9 cellular contexts compared by ENCODE assay signal in the genomic region with DNA sequence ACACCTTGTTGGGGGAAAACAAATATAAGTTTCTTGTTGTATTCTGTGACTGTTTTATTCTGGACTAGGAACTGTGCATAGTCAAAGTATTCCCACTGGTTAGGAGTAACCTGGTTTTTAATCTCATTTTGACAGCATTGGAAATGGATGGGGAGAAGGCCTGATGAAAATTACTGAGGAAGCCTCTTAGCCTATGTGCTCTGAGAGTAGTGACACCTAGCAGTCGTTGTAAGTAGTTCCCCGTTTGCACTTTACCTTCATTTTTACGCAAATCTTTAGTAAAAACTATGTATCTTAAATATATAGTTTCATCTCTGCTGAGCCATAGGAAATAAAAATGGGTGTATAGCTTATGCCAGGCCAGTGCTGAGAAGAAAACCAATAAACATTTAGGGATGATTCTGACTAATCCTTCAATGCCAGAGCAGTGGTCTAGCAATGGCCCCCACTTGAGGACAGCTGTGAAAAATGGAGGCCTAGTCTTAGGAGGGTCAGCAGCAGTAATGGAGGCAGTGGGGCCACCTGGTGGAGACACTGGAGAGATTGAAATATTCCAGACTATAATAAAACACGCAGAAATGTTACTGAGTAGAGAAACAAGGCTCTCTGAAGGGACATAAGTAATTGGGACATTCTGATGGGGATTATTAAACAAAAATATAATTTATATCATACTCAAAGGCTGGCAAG.
DNase-seq lines count a peak whose midpoint lies in the region; ATAC-seq, FAIRE-seq and TF ChIP-seq lines count a peak whose summit lies in the region.
"Had no signal": no experiment of that assay in that cellular context is flagged by ENCODE, and none has a peak within 500 bp of the region (broad histone marks: within the 10 kb centered on the region; RNA-seq: fewer than 3 reads in every experiment).

No MANE protein-coding gene starts in this region.

- TF ChIP-seq EP300 in HepG2 (IDR thresholded peaks at IDR 0.05; ENCODE audit: low read depth in 2 of 2, low read length in 2 of 2) (no peak), HepG2 (CRISPR knock-in tag; IDR thresholded peaks at IDR 0.05; ENCODE audit: borderline replicate concordance) (no peak), suprapubic skin (IDR thresholded peaks at IDR 0.05) (no peak)

- H3K4me1 ChIP-seq in HepG2 (ENCODE audit: insufficient read depth, low read length) (no peaks in the 10 kb centered on the region), suprapubic skin (no peaks in the 10 kb centered on the region)

- 0 out of 2 replicates have a peak, but pooled peaks have one; percentile 3 for TF ChIP-seq CTCF in BJ (IDR thresholded peaks at IDR 0.05; ENCODE audit: insufficient read depth, low read depth, low read length)
- TF ChIP-seq CTCF in WERI-Rb-1 (IDR thresholded peaks at IDR 0.05; ENCODE audit: low read depth, low read length) = peak; percentile 44
- no peak for TF ChIP-seq CTCF in HepG2 (CRISPR knock-in tag; IDR thresholded peaks at IDR 0.05)
- TF ChIP-seq CTCF in suprapubic skin (IDR thresholded peaks at IDR 0.05) = no peak

- WGBS in HepG2 (ENCODE audit: low lambda C conversion rate) = 26% methylated on average over 4 of the region's 4 CpGs
- 92% methylated on average over 4 of the region's 4 CpGs for WGBS in suprapubic skin

- intact Hi-C loops in HepG2 (cut with micrococcal nuclease; ENCODE audit: unreplicated experiment) = no loop called here

- CTCF ChIA-PET in BJ (lab: Yijun Ruan, JAX) = no interaction called here
- CTCF ChIA-PET in HepG2 (lab: Yijun Ruan, JAX; ENCODE audit: low intra/inter-chr PET ratio, low total read pairs) = no interaction called here

- in situ Hi-C loops in KBM-7 (cut with MboI; ENCODE audit: low pct_unique_long_range_greater_than_20kb, low sequenced_read_pairs) (no loop called here), HepG2 (cut with HindIII; ENCODE audit: extremely low pct_ligation_motif_present, low pct_unique_long_range_greater_than_20kb) (no loop called here)

- H3K9me3 ChIP-seq in WERI-Rb-1 (ENCODE audit: severe bottlenecking) (no peaks in the 10 kb centered on the region), HepG2 (ENCODE audit: low read length) (peaks cover 93% of the 10 kb centered on the region), suprapubic skin (no peaks in the 10 kb centered on the region)

- H3K27ac ChIP-seq in WERI-Rb-1 (no peak overlapping the region), HepG2 (ENCODE audit: extremely low read length, insufficient read depth, low read length) (no peak overlapping the region), suprapubic skin (no peak overlapping the region)

- POLR2A ChIA-PET in BJ (lab: Charles Lee) = no interaction called here
- POLR2A ChIA-PET in HepG2 (lab: Yijun Ruan, JAX) = no interaction called here

- ATAC-seq in HepG2 (peak; percentile 59), GM18498 (IDR thresholded peaks at IDR 0.05; ENCODE audit: unreplicated experiment) (no peak)
- ATAC-seq: left colon had no signal

- BruUV-seq in HepG2 (replicated peaks; lab: Mats Ljungman, UMichigan) = no TSS peak

- H3K79me2 ChIP-seq in HepG2 (ENCODE audit: insufficient read depth, low read length) = no peaks in the 10 kb centered on the region

- H3K36me3 ChIP-seq in BJ (ENCODE audit: control insufficient read depth, insufficient read depth, low read length) = no peaks in the 10 kb centered on the region
- no peaks in the 10 kb centered on the region for H3K36me3 ChIP-seq in WERI-Rb-1
- H3K36me3 ChIP-seq in HepG2 (replicated peaks in 1 of 2; ENCODE audit: control insufficient read depth in 1 of 2, insufficient read depth in 2 of 2, low read length in 2 of 2) = no peaks in the 10 kb centered on the region
- no peaks in the 10 kb centered on the region for H3K36me3 ChIP-seq in suprapubic skin

- H2AFZ ChIP-seq in HepG2 (ENCODE audit: low read length) = no peak overlapping the region

- H3K27me3 ChIP-seq in BJ (ENCODE audit: control insufficient read depth, insufficient read depth, low read length) (no peaks in the 10 kb centered on the region), WERI-Rb-1 (ENCODE audit: insufficient read depth, low read depth, severe bottlenecking) (no peaks in the 10 kb centered on the region), HepG2 (ENCODE audit: control insufficient read depth in 1 of 2, insufficient read depth in 2 of 2, low read length in 2 of 2) (no peaks in the 10 kb centered on the region), suprapubic skin (no peaks in the 10 kb centered on the region)

- no peaks in the 10 kb centered on the region for H4K20me1 ChIP-seq in HepG2 (ENCODE audit: insufficient read depth, low read length)

- H3K4me3 ChIP-seq in BJ (ENCODE audit: low read depth, low read length) = no peak overlapping the region
- no peak overlapping the region for H3K4me3 ChIP-seq in WERI-Rb-1 (ENCODE audit: low read depth, low read length)
- H3K4me3 ChIP-seq in HepG2 (replicated peaks in 1 of 3; ENCODE audit: insufficient read depth in 1 of 3, low read depth in 2 of 3, low read length in 3 of 3) = no peak overlapping the region
- no peak overlapping the region for H3K4me3 ChIP-seq in suprapubic skin

- no peak for FAIRE-seq in HepG2 (lab: Jason Lieb, UNC)

- DNase-seq in BJ (ENCODE audit: low read depth) (no peak), KBM-7 (peak; percentile 7), WERI-Rb-1 (peak; percentile 57), HepG2 (ENCODE audit: low spot score) (no peak), suprapubic skin (ENCODE audit: low spot score in 2 of 2) (no peak), NCI-H187 treated with DMSO at 0.1 percent for 48 hours (lab: John Stamatoyannopoulos, UW) (no peak)
- no peak for DNase-seq in activated CD4-positive, alpha-beta T cell treated with anti-CD3 and anti-CD28 coated beads, Interleukin-2, amount 50 U/mL, for 4 hours

- no peak for TF ChIP-seq RAD21 in HepG2 (CRISPR knock-in tag; IDR thresholded peaks at IDR 0.05)

- no peak overlapping the region for H3K4me2 ChIP-seq in HepG2 (ENCODE audit: low read depth, low read length)

- no peak overlapping the region for H3K9ac ChIP-seq in HepG2 (ENCODE audit: insufficient read depth, low read depth, low read length)

- TF ChIP-seq POLR2A in HepG2 (IDR thresholded peaks at IDR 0.05; ENCODE audit: insufficient read depth in 1 of 2, low read depth in 2 of 2, low read length in 2 of 2) = no peak
- no peak for TF ChIP-seq POLR2A in suprapubic skin (IDR thresholded peaks at IDR 0.05)

TF ChIP-seq in HepG2, 621 proteins besides CTCF, POLR2A, EP300 and RAD21:
- TF ChIP-seq MIXL1 (CRISPR knock-in tag; IDR thresholded peaks at IDR 0.05) (no peak), SMC3 (IDR thresholded peaks at IDR 0.05; ENCODE audit: low read length) (peak; percentile 2; the same call in 1 of the 2 replicates)
TF ChIP-seq in HepG2: peak in this region for 1.

Comparison
In these comparisons a context has a peak if more than half of its experiments do, and no peak if none do; other contexts are left out.
1. DNase-seq: peak in KBM-7 (single experiment) and WERI-Rb-1 (single experiment); none in BJ (single experiment), HepG2 (single experiment), activated CD4-positive, alpha-beta T cell treated with anti-CD3 and anti-CD28 coated beads, Interleukin-2, amount 50 U/mL, for 4 hours (0 of 2), suprapubic skin (0 of 2) and NCI-H187 treated with DMSO at 0.1 percent for 48 hours (single experiment).
2. CTCF ChIP-seq: peak in BJ (single experiment) and WERI-Rb-1 (single experiment); none in HepG2 (single experiment) and suprapubic skin (0 of 2).